ENCODE assay signal across 2 cellular contexts in genomic region chr11:107856180-107856980, GRCh38.
TF ChIP-seq lines count a peak whose summit lies in the region.

No MANE protein-coding gene starts in this region.

TF ChIP-seq in GM12878, 131 proteins besides CTCF, POLR2A, EP300 and RAD21:
- TF ChIP-seq NR2F1 (conservative IDR thresholded peaks at IDR 0.05) (peak; percentile 65), ZNF384 (IDR thresholded peaks at IDR 0.05; ENCODE audit: borderline replicate concordance, low read depth, low read length) (peak; percentile 27; the same call in 1 of the 2 replicates), DPF2 (IDR thresholded peaks at IDR 0.05) (no peak), RUNX3 (IDR thresholded peaks at IDR 0.05; ENCODE audit: low read length) (peak; percentile 5; the same call in 1 of the 2 replicates), ZNF24 (IDR thresholded peaks at IDR 0.05) (peak; percentile 67; the same call in 1 of the 2 replicates), MYB (IDR thresholded peaks at IDR 0.05; ENCODE audit: borderline replicate concordance, low read depth, low read length) (no peak), MLLT1 (IDR thresholded peaks at IDR 0.05) (0 out of 2 replicates have a peak, but pooled peaks have one; percentile 20), ESRRA (IDR thresholded peaks at IDR 0.05; ENCODE audit: low read length) (no peak), SPI1 (IDR thresholded peaks at IDR 0.05; ENCODE audit: borderline replicate concordance, insufficient read depth, low read depth, low read length) (no peak), YBX1 (IDR thresholded peaks at IDR 0.05) (no peak), KDM1A (IDR thresholded peaks at IDR 0.05; ENCODE audit: borderline replicate concordance) (no peak)

TF ChIP-seq in HepG2, 621 proteins besides CTCF, POLR2A, EP300 and RAD21:
- no peak for TF ChIP-seq RNF2 (conservative IDR thresholded peaks at IDR 0.05; ENCODE audit: low read depth)
- no peak for TF ChIP-seq CSRNP1 (CRISPR knock-in tag; IDR thresholded peaks at IDR 0.05)
- no peak for TF ChIP-seq ZNF235 (CRISPR knock-in tag; IDR thresholded peaks at IDR 0.05; ENCODE audit: borderline replicate concordance)
- no peak for TF ChIP-seq LRRFIP1 (CRISPR knock-in tag; conservative IDR thresholded peaks at IDR 0.05)
- TF ChIP-seq ZGPAT (CRISPR knock-in tag; IDR thresholded peaks at IDR 0.05): no peak
- TF ChIP-seq CCAR2 (optimal IDR thresholded peaks at IDR 0.05; ENCODE audit: low read depth, low read length): no peak
- no peak for TF ChIP-seq ZBTB20 (CRISPR knock-in tag; IDR thresholded peaks at IDR 0.05; ENCODE audit: borderline replicate concordance, low read depth)
- TF ChIP-seq ZNF788 (CRISPR knock-in tag; IDR thresholded peaks at IDR 0.05; ENCODE audit: borderline replicate concordance): no peak
- TF ChIP-seq ZNF710 (CRISPR knock-in tag; IDR thresholded peaks at IDR 0.05; ENCODE audit: borderline replicate concordance): no peak
- TF ChIP-seq ZBTB7A (CRISPR knock-in tag; IDR thresholded peaks at IDR 0.05): no peak
- TF ChIP-seq NPAS2 (CRISPR knock-in tag; IDR thresholded peaks at IDR 0.05; ENCODE audit: borderline replicate concordance): no peak
- no peak for TF ChIP-seq FOXO1 (CRISPR knock-in tag; IDR thresholded peaks at IDR 0.05)
- no peak for TF ChIP-seq MBNL3 (CRISPR knock-in tag; conservative IDR thresholded peaks at IDR 0.05)
- no peak for TF ChIP-seq ZNF331 (CRISPR knock-in tag; IDR thresholded peaks at IDR 0.05)
- TF ChIP-seq PLSCR1 (CRISPR knock-in tag; IDR thresholded peaks at IDR 0.05; ENCODE audit: borderline replicate concordance): no peak
- TF ChIP-seq ZNF546 (CRISPR knock-in tag; conservative IDR thresholded peaks at IDR 0.05): no peak
- no peak for TF ChIP-seq SP5 (CRISPR knock-in tag; IDR thresholded peaks at IDR 0.05; ENCODE audit: borderline replicate concordance, low read depth)
- no peak for TF ChIP-seq ZBTB37 (CRISPR knock-in tag; IDR thresholded peaks at IDR 0.05)
